8 cellular contexts compared by ENCODE assay signal in the genomic region with DNA sequence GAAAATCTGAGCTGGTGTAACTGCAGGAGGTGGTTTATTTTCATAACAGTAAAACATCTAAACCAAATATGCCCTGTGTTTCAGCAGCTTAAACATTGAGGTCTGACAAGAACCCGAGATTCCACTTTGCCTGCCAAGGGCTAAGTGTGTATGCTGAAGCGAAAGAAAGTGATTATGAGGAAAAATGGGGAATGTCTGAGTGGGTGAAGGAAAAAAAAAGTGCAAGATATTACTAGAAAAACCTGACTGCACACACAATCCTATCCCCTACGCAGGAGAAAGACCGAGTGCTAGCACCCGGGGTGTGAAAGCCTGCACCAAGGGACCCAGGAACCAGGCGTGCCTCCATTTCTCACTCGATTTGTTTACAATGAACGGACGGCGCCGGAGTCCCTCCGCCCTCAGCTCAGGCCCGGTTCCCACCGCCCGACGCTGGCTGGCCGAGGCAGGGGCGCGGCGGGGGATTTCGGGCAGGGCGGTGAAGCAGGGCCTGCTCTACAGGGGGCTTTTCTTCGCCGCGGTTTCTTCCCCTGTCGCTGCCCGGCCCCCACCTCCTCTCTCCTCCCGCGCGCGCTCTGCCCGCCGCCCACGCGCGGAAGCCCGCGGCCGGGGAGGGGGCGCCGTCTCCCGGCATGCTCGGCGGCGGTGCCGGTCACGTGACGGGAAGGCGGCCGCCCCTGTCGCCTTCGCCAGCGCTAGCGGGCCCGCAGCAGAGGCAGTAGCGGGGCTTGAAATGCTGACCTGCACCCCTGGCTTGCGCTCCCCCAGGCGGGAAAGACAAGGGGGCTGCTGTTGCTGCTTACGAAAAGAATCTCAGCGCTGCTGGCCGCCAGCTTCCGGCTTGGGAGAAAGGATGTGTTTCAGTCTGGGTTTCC. TPM values are rescaled to one million over a fixed set of nuclear protein-coding genes. Genes with fewer than 3 reads are reported as not detected.
A peak's percentile ranks its signal among the peaks of the same experiment; 100 is the strongest.
DNase-seq lines count a peak whose midpoint lies in the region; ATAC-seq and TF ChIP-seq lines count a peak whose summit lies in the region.

No MANE protein-coding gene starts in this region.

- peak; percentile 86 for TF ChIP-seq POLR2A in GM18505 (IDR thresholded peaks at IDR 0.05; ENCODE audit: borderline replicate concordance, extremely low read depth, insufficient read depth, insufficient read length)

- DNase-seq in NCI-H2227 (lab: John Stamatoyannopoulos, UW; ENCODE audit: unreplicated experiment): peak; percentile 87
- peak; percentile 62 to 68 for DNase-seq in activated CD4-positive, alpha-beta T cell treated with anti-CD3 and anti-CD28 coated beads, Interleukin-2, amount 50 U/mL, for 4 hours
- DNase-seq in lower lobe of right lung: peak; percentile 84
- peak; percentile 49 to 72 (median 69) for DNase-seq in stimulated activated CD4-positive, alpha-beta T cell treated with anti-CD3 and anti-CD28 coated beads, TNF-alpha, amount 100 ng/mL, for 1 hour (ENCODE audit: low read depth in 3 of 3, low spot score in 1 of 3)

- H3K4me1 ChIP-seq in duodenal mucosa (ENCODE audit: control insufficient read depth in 1 of 2, insufficient read depth in 2 of 2, low read length in 2 of 2): peaks cover 20 to 23% of the 10 kb centered on the region in 2 donors
- peaks cover 33% of the 10 kb centered on the region for H3K4me1 ChIP-seq in lower lobe of right lung

- ATAC-seq in GM18505 (IDR thresholded peaks at IDR 0.05; ENCODE audit: unreplicated experiment) (peak; percentile 73), HG02981 (IDR thresholded peaks at IDR 0.05; ENCODE audit: unreplicated experiment) (peak; percentile 78), lower lobe of right lung (peak; percentile 95 to 97)

- H3K36me3 ChIP-seq in duodenal mucosa (ENCODE audit: control insufficient read depth in 1 of 2, insufficient read depth in 2 of 2, low read length in 2 of 2) (peaks cover 3 to 12% of the 10 kb centered on the region in 2 donors), lower lobe of right lung (peaks cover 18% of the 10 kb centered on the region)

- peak overlapping the region; percentile 85 to 92 for H3K9ac ChIP-seq in duodenal mucosa (ENCODE audit: low read depth in 1 of 2, low read length in 2 of 2)

- H3K27me3 ChIP-seq in duodenal mucosa (ENCODE audit: control insufficient read depth in 1 of 2, insufficient read depth in 2 of 2, low read length in 2 of 2) (no peaks in the 10 kb centered on the region), lower lobe of right lung (ENCODE audit: low read depth) (no peaks in the 10 kb centered on the region)

- H3K4me3 ChIP-seq in duodenal mucosa (ENCODE audit: low read depth in 1 of 2, low read length in 2 of 2) (peak overlapping the region; percentile 83 to 85), lower lobe of right lung (peak overlapping the region; percentile 74)

- intact Hi-C loops in lower lobe of right lung (cut with DNase I): loop anchor here (10.0 kb wide), 1 partner anchor 122 kb away; no protein-coding TSS in a partner anchor

- TF ChIP-seq CTCF in 22Rv1 (IDR thresholded peaks at IDR 0.05) (0 out of 2 replicates have a peak, but pooled peaks have one; percentile 9), lower lobe of right lung (IDR thresholded peaks at IDR 0.05) (no peak)

- H3K27ac ChIP-seq in 22Rv1: peak overlapping the region; percentile 76
- H3K27ac ChIP-seq in duodenal mucosa (ENCODE audit: low read depth, low read length): peak overlapping the region; percentile 88
- H3K27ac ChIP-seq in lower lobe of right lung: peak overlapping the region; percentile 98

- H3K9me3 ChIP-seq in duodenal mucosa (ENCODE audit: control insufficient read depth in 1 of 2, low read length in 2 of 2): no peaks in the 10 kb centered on the region
- H3K9me3 ChIP-seq in lower lobe of right lung: no peaks in the 10 kb centered on the region

RNA-seq across cellular contexts. Expression of a gene that starts 35.9 kb away (rescaled TPM):
- 42.3 TPM for total RNA-seq in lower lobe of right lung

Comparison
In these comparisons a context has a peak if more than half of its experiments do, and no peak if none do; other contexts are left out.
1. Peak in every context shown above with its lines: DNase-seq, ATAC-seq, H3K4me3 ChIP-seq and H3K27ac ChIP-seq.